ENCODE assay signal across 19 cellular contexts in genomic region chr17:31224366-31224765, GRCh38.
"Had no signal": no experiment of that assay in that cellular context is flagged by ENCODE, and none has a peak within 500 bp of the region (broad histone marks: within the 10 kb centered on the region; RNA-seq: fewer than 3 reads in every experiment).

No MANE protein-coding gene starts in this region.

- H3K4me3 Mint-ChIP-seq: activated CD4-positive, alpha-beta T cell treated with anti-CD3 and anti-CD28 coated beads, Interleukin-2, amount 10 ng/mL, durations not matched to agents 24 days and 14 days; activated CD8-positive, alpha-beta T cell treated with anti-CD3 and anti-CD28 coated beads, Interleukin-2, amount 10 ng/mL, durations not matched to agents 7 days and 5 days; immature natural killer cell; natural killer cell; stimulated activated naive CD8-positive, alpha-beta T cell treated with anti-CD3 and anti-CD28 coated beads, Interleukin-15, amount 100 ng/mL, for 72 hours had no signal

- FAIRE-seq: astrocyte, bronchial epithelial cell had no signal

- H3K9me3 Mint-ChIP-seq: activated CD4-positive, alpha-beta T cell treated with anti-CD3 and anti-CD28 coated beads, Interleukin-2, amount 10 ng/mL, durations not matched to agents 24 days and 14 days; immature natural killer cell; natural killer cell; stimulated activated naive CD8-positive, alpha-beta T cell treated with anti-CD3 and anti-CD28 coated beads, Interleukin-15, amount 100 ng/mL, for 72 hours had no signal

- H3K27ac Mint-ChIP-seq: activated CD4-positive, alpha-beta T cell treated with anti-CD3 and anti-CD28 coated beads, Interleukin-2, amount 10 ng/mL, durations not matched to agents 24 days and 14 days; activated CD8-positive, alpha-beta T cell treated with anti-CD3 and anti-CD28 coated beads, Interleukin-2, amount 10 ng/mL, durations not matched to agents 7 days and 5 days; natural killer cell had no signal

- H3K27me3 Mint-ChIP-seq: activated CD4-positive, alpha-beta T cell treated with anti-CD3 and anti-CD28 coated beads, Interleukin-2, amount 10 ng/mL, durations not matched to agents 24 days and 14 days; stimulated activated naive CD8-positive, alpha-beta T cell treated with anti-CD3 and anti-CD28 coated beads, Interleukin-15, amount 100 ng/mL, for 72 hours had no signal

- DNase-seq: activated CD4-positive, alpha-beta T cell treated with anti-CD3 and anti-CD28 coated beads, Interleukin-2, amount 10 ng/mL, durations not matched to agents 24 days and 14 days; activated CD8-positive, alpha-beta T cell treated with anti-CD3 and anti-CD28 coated beads, Interleukin-2, amount 10 ng/mL, durations not matched to agents 7 days and 5 days; activated effector memory CD4-positive, alpha-beta T cell treated with Interleukin-2 at 50 U/mL for 16 hours; activated naive CD4-positive, alpha-beta T cell treated with anti-CD3 and anti-CD28 coated beads, Interleukin-2, amount 50 U/mL, for 16 hours; activated T-cell treated with anti-CD3 and anti-CD28 coated beads, Interleukin-2, amount 50 U/mL, for 48 hours; cerebellar nuclear complex; cortex of kidney; immature natural killer cell; lower lobe of right lung; natural killer cell; ovary; stimulated activated naive CD8-positive, alpha-beta T cell treated with anti-CD3 and anti-CD28 coated beads, Interleukin-15, amount 100 ng/mL, for 72 hours; T-helper 1 cell; T1000; trophoblast cell had no signal

- H3K4me3 ChIP-seq: esophagus muscularis mucosa, lower lobe of right lung, ovary, vagina had no signal

- ATAC-seq: activated CD8-positive, alpha-beta T cell treated with anti-CD3 and anti-CD28 coated beads, Interleukin-2, amount 10 ng/mL, durations not matched to agents 7 days and 5 days; lower lobe of right lung; natural killer cell; stimulated activated naive CD8-positive, alpha-beta T cell treated with anti-CD3 and anti-CD28 coated beads, Interleukin-15, amount 100 ng/mL, for 72 hours had no signal
